Comparison of ENCODE assay signal across 34 cellular contexts in the genomic region with DNA sequence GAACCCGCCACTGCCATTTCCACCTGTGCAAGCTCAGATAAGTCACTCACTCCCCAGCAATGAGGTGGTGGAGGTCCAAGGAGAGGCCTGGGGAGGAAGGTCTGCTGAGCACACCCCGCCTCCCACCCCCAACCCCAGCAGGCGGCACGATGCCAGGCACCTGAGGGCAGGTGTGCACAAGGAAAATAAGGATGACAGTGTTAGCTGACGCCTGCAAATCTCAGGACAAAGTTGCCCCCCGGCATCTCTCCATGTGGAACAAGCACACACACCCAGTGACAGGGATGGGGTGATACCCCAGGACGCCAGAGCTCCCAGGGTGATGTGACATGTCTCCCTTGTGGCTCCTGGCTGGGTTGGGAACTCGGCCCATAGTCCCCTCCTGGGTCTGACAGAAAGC. TPM values are rescaled to one million over a fixed set of nuclear protein-coding genes. Genes with fewer than 3 reads are reported as not detected.
"Had no signal": no experiment of that assay in that cellular context is flagged by ENCODE, and none has a peak within 500 bp of the region (broad histone marks: within the 10 kb centered on the region; RNA-seq: fewer than 3 reads in every experiment).

No MANE protein-coding gene starts in this region.

- H3K27ac ChIP-seq: ascending aorta, body of pancreas, KMS-11, RWPE1, SJCRH30 had no signal

- H3K4me1 Mint-ChIP-seq: activated B cell treated with CpG ODN at 0.5 μM for 24 hours had no signal

- DNase-seq: activated B cell treated with CpG ODN at 0.5 μM for 24 hours; activated CD4-positive, alpha-beta T cell treated with anti-CD3 and anti-CD28 coated beads for 1 hour; activated CD4-positive, alpha-beta T cell treated with anti-CD3 and anti-CD28 coated beads, Interleukin-2, amount 10 ng/mL, durations not matched to agents 24 days and 14 days; activated CD4-positive, alpha-beta T cell treated with anti-CD3 and anti-CD28 coated beads, Interleukin-2, amount 50 U/mL, for 48 hours; activated CD8-positive, alpha-beta memory T cell treated with anti-CD3 and anti-CD28 coated beads, Interleukin-2, amount 50 U/mL, for 48 hours; activated naive CD4-positive, alpha-beta T cell treated with Interleukin-2 at 50 U/mL for 16 hours; activated naive CD8-positive, alpha-beta T cell treated with anti-CD3 and anti-CD28 coated beads, Interleukin-2, amount 50 U/mL, for 24 hours; activated T-cell treated with anti-CD3 and anti-CD28 coated beads, Interleukin-2, amount 50 U/mL, for 1 hour; amniotic stem cell; body of pancreas; central memory CD4-positive, alpha-beta T cell; MG63; MV-4-11; NCI-H1092 treated with DMSO at 0.1 percent for 48 hours; NCI-H1417 treated with DMSO at 0.1 percent for 48 hours; NCI-H1694; NCI-H2029; NCI-H2107; NCI-H2171 treated with DMSO at 0.1 percent for 48 hours; NCI-H345; NCI-H510A; NCI-H526 treated with DMSO at 0.1 percent for 48 hours; NCI-H82; OCI-M1; Right ventricle myocardium superior; SJCRH30; T-helper 9 cell had no signal

- H3K4me3 Mint-ChIP-seq: activated B cell treated with CpG ODN at 0.5 μM for 24 hours; activated CD4-positive, alpha-beta T cell treated with anti-CD3 and anti-CD28 coated beads, Interleukin-2, amount 10 ng/mL, durations not matched to agents 24 days and 14 days; activated naive CD8-positive, alpha-beta T cell treated with anti-CD3 and anti-CD28 coated beads, Interleukin-2, amount 50 U/mL, for 24 hours had no signal

- H3K4me1 ChIP-seq: ascending aorta, body of pancreas, SJCRH30 had no signal

- H3K36me3 ChIP-seq: ascending aorta, MG63, SJCRH30 had no signal

- H3K4me3 ChIP-seq: ascending aorta, body of pancreas, MG63, SJCRH30 had no signal

- H3K27me3 ChIP-seq: ascending aorta, MG63 had no signal

- H3K27ac Mint-ChIP-seq: activated B cell treated with CpG ODN at 0.5 μM for 24 hours; activated CD4-positive, alpha-beta T cell treated with anti-CD3 and anti-CD28 coated beads, Interleukin-2, amount 10 ng/mL, durations not matched to agents 24 days and 14 days; activated naive CD4-positive, alpha-beta T cell treated with anti-CD3 and anti-CD28 coated beads, Interleukin-2, amount 50 U/mL, for 72 hours; activated naive CD8-positive, alpha-beta T cell treated with anti-CD3 and anti-CD28 coated beads, Interleukin-2, amount 50 U/mL, for 24 hours had no signal

- H3K9me3 ChIP-seq: MG63, SJCRH30, SK-N-SH had no signal

- ATAC-seq: activated naive CD4-positive, alpha-beta T cell treated with anti-CD3 and anti-CD28 coated beads, Interleukin-2, amount 50 U/mL, for 72 hours; activated naive CD8-positive, alpha-beta T cell treated with anti-CD3 and anti-CD28 coated beads, Interleukin-2, amount 50 U/mL, for 24 hours; body of pancreas; Panc1 had no signal

RNA-seq across cellular contexts. Expression of a gene that starts 9.9 kb away (rescaled TPM):
- total RNA-seq: ascending aorta, bronchial epithelial cell, Right ventricle myocardium superior, SJCRH30 had no signal
